Comparison of ENCODE assay signal across 8 cellular contexts in the genomic region with DNA sequence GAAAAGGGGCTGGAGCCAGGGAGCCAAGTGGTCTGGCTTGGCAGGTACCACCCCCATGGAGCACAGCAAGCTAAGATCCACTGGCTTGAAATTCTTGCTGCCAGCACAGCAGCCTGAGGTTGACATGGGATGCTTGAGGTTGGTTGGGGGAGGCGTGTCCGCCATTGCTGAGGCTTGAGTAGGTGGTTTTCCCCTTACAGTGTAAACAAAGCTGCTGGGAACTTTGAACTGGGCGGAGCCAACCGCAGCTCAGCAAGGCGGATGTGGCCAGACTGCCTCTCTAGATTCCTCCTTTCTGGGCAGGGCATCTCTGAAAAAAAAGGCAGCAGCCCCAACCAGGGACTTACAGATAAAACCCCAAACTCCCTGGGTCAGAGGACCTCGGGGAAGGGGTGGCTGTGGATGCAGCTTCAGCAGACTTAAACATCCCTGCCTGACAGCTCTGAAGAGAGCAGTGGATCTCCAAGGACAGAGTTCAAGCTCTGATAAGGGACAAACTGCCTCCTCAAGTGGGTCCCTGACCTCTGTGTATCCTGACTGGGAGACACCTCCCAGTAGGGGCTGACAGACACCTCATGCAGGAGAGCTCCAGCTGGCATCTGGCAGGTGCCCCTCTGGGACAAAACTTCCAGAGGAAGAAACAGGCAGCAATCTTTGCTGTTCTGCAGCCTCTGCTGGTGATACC.
A peak's percentile ranks its signal among the peaks of the same experiment; 100 is the strongest.
DNase-seq lines count a peak whose midpoint lies in the region; ATAC-seq and TF ChIP-seq lines count a peak whose summit lies in the region.
"Not testable (repeated sequence)": the region's sequence is repeated elsewhere in the genome, so short reads cannot be mapped to it uniquely, and the experiment has no call there.

No MANE protein-coding gene starts in this region.

- H3K4me3 Mint-ChIP-seq in activated CD4-positive, alpha-beta memory T cell treated with anti-CD3 and anti-CD28 coated beads, Interleukin-2, amount 10 ng/mL, durations not matched to agents 7 days and 5 days; neural progenitor cell: not testable (repeated sequence)

- H3K9me3 ChIP-seq in MG63; SJCRH30 (replicated peaks); neural progenitor cell (ENCODE audit: low read depth): not testable (repeated sequence)

- TF ChIP-seq CTCF in neural progenitor cell (IDR thresholded peaks at IDR 0.05): not testable (repeated sequence)

- H3K4me3 ChIP-seq in MG63, SJCRH30, neural progenitor cell: not testable (repeated sequence)

- not testable (repeated sequence) for H3K9ac ChIP-seq in neural progenitor cell

- not testable (repeated sequence) for H3K4me1 ChIP-seq in SJCRH30, neural progenitor cell

- not testable (repeated sequence) for H3K27ac Mint-ChIP-seq in activated CD4-positive, alpha-beta memory T cell treated with anti-CD3 and anti-CD28 coated beads, Interleukin-2, amount 10 ng/mL, durations not matched to agents 7 days and 5 days; neural progenitor cell

- not testable (repeated sequence) for H3K9me3 Mint-ChIP-seq in activated CD4-positive, alpha-beta memory T cell treated with anti-CD3 and anti-CD28 coated beads, Interleukin-2, amount 10 ng/mL, durations not matched to agents 7 days and 5 days; neural progenitor cell

- H3K27ac ChIP-seq in SJCRH30, epithelial cell of prostate, neural progenitor cell: not testable (repeated sequence)

- H3K27me3 ChIP-seq in MG63, SJCRH30, neural progenitor cell: not testable (repeated sequence)

- not testable (repeated sequence) for H3K4me2 ChIP-seq in neural progenitor cell

- not testable (repeated sequence) for H3K4me1 Mint-ChIP-seq in activated CD4-positive, alpha-beta memory T cell treated with anti-CD3 and anti-CD28 coated beads, Interleukin-2, amount 10 ng/mL, durations not matched to agents 7 days and 5 days; neural progenitor cell

- peak overlapping the region; percentile 45 for H2AFZ ChIP-seq in neural progenitor cell (replicated peaks)

- CTCF ChIA-PET in activated CD4-positive, alpha-beta memory T cell treated with anti-CD3 and anti-CD28 coated beads, Interleukin-2, amount 10 ng/mL, durations not matched to agents 7 days and 5 days (lab: Charles Lee): not testable (repeated sequence)

- peak; percentile 73 for ATAC-seq in GM18868 (IDR thresholded peaks at IDR 0.05; ENCODE audit: unreplicated experiment)
- ATAC-seq in HG03060 (IDR thresholded peaks at IDR 0.05; ENCODE audit: low read depth, unreplicated experiment): peak; percentile 84

- POLR2A ChIA-PET in activated CD4-positive, alpha-beta memory T cell treated with anti-CD3 and anti-CD28 coated beads, Interleukin-2, amount 10 ng/mL, durations not matched to agents 7 days and 5 days (lab: Charles Lee): not testable (repeated sequence)

- peak; percentile 75 for DNase-seq in COLO668 (lab: John Stamatoyannopoulos, UW; ENCODE audit: unreplicated experiment)
- peak; percentile 0 for DNase-seq in MG63
- DNase-seq in SJCRH30: peak; percentile 15 to 22
- DNase-seq in activated CD4-positive, alpha-beta memory T cell treated with anti-CD3 and anti-CD28 coated beads, Interleukin-2, amount 10 ng/mL, durations not matched to agents 7 days and 5 days: peak; percentile 55
- DNase-seq in epithelial cell of prostate (ENCODE audit: low read depth, low spot score): peak; percentile 5
- DNase-seq in neural progenitor cell (ENCODE audit: low spot score): not testable (repeated sequence)

- H3F3A ChIP-seq in neural progenitor cell (ENCODE audit: low read depth): not testable (repeated sequence)

- H3K36me3 ChIP-seq in MG63, SJCRH30, neural progenitor cell: not testable (repeated sequence)

- H3K27me3 Mint-ChIP-seq in activated CD4-positive, alpha-beta memory T cell treated with anti-CD3 and anti-CD28 coated beads, Interleukin-2, amount 10 ng/mL, durations not matched to agents 7 days and 5 days; neural progenitor cell (ENCODE audit: insufficient read depth, low read depth): not testable (repeated sequence)

- H4K20me1 ChIP-seq in neural progenitor cell (ENCODE audit: low read depth): not testable (repeated sequence)

- not testable (repeated sequence) for H3K79me2 ChIP-seq in neural progenitor cell (ENCODE audit: low read depth)

- not testable (repeated sequence) for H3K36me3 Mint-ChIP-seq in activated CD4-positive, alpha-beta memory T cell treated with anti-CD3 and anti-CD28 coated beads, Interleukin-2, amount 10 ng/mL, durations not matched to agents 7 days and 5 days (ENCODE audit: low read depth); neural progenitor cell
